ENCODE assay signal across 8 cellular contexts in genomic region chr11:21511835-21512440, GRCh38.
A peak's percentile ranks its signal among the peaks of the same experiment; 100 is the strongest.
DNase-seq lines count a peak whose midpoint lies in the region; ATAC-seq and TF ChIP-seq lines count a peak whose summit lies in the region.

No MANE protein-coding gene starts in this region.

- H2AFZ ChIP-seq in parathyroid adenoma: no peak overlapping the region

- 8 to 37% (median 26%) methylated on average over 2 of the region's 2 CpGs for WGBS in heart left ventricle, 4 donors
- 13 to 29% methylated on average over 2 of the region's 2 CpGs for WGBS in esophagus squamous epithelium, 2 donors

- no peak for ATAC-seq in heart left ventricle
- peak; percentile 85 for ATAC-seq in HG02588 (IDR thresholded peaks at IDR 0.05; ENCODE audit: unreplicated experiment)

- H3K9me3 ChIP-seq in heart left ventricle (no peaks in the 10 kb centered on the region), esophagus squamous epithelium (no peaks in the 10 kb centered on the region), parathyroid adenoma (ENCODE audit: control insufficient read depth, low read length) (no peaks in the 10 kb centered on the region)

- intact Hi-C loops in heart left ventricle (cut with DNase I) (loop anchor here in 2 of 10 donors (5.0 kb wide), 1 partner anchor 865 kb away; no protein-coding TSS in a partner anchor), cardiac septum (cut with DNase I) (no loop called here), esophagus squamous epithelium (cut with DNase I) (no loop called here)

- H3K4me3 ChIP-seq in heart left ventricle (no peak overlapping the region), esophagus squamous epithelium (no peak overlapping the region), parathyroid adenoma (ENCODE audit: low read depth, low read length) (no peak overlapping the region)

- no peak overlapping the region for H3K27ac ChIP-seq in heart left ventricle
- H3K27ac ChIP-seq in esophagus squamous epithelium: no peak overlapping the region
- no peak overlapping the region for H3K27ac ChIP-seq in parathyroid adenoma

- peak in 9 of 12 donors; percentile 8 to 42 (median 26) for TF ChIP-seq CTCF in heart left ventricle (IDR thresholded peaks at IDR 0.05)
- TF ChIP-seq CTCF in esophagus squamous epithelium (IDR thresholded peaks at IDR 0.05): peak in 5 of 6 experiments; percentile 49 to 75 (median 50)
- peak; percentile 40 for TF ChIP-seq CTCF in parathyroid adenoma (IDR thresholded peaks at IDR 0.05)

- H3K4me1 ChIP-seq in heart left ventricle: no peaks in the 10 kb centered on the region
- no peaks in the 10 kb centered on the region for H3K4me1 ChIP-seq in esophagus squamous epithelium
- no peaks in the 10 kb centered on the region for H3K4me1 ChIP-seq in parathyroid adenoma

- H3K9ac ChIP-seq in parathyroid adenoma: no peak overlapping the region

- H3K27me3 ChIP-seq in heart left ventricle (no peaks in the 10 kb centered on the region), esophagus squamous epithelium (no peaks in the 10 kb centered on the region), parathyroid adenoma (ENCODE audit: control insufficient read depth, insufficient read depth, low read length) (no peaks in the 10 kb centered on the region)

- no peak overlapping the region for H3K4me2 ChIP-seq in parathyroid adenoma (ENCODE audit: low read length)

- no peaks in the 10 kb centered on the region for H3K79me2 ChIP-seq in parathyroid adenoma

- TF ChIP-seq POLR2A in heart left ventricle (IDR thresholded peaks at IDR 0.05): no peak
- no peak for TF ChIP-seq POLR2A in esophagus squamous epithelium (IDR thresholded peaks at IDR 0.05)

- H3K36me3 ChIP-seq in heart left ventricle: no peaks in the 10 kb centered on the region
- H3K36me3 ChIP-seq in esophagus squamous epithelium: no peaks in the 10 kb centered on the region
- no peaks in the 10 kb centered on the region for H3K36me3 ChIP-seq in parathyroid adenoma (ENCODE audit: control insufficient read depth, insufficient read depth, low read length)

- peak in 2 of 5 donors; percentile 7 to 32 for DNase-seq in heart left ventricle
- DNase-seq in cardiac septum (ENCODE audit: low spot score): no peak
- DNase-seq in MV-4-11 (lab: John Stamatoyannopoulos, UW): peak; percentile 75
- peak; percentile 15 for DNase-seq in SHP77 treated with DMSO at 0.1 percent for 48 hours (lab: John Stamatoyannopoulos, UW)
- no peak for DNase-seq in esophagus squamous epithelium (lab: John Stamatoyannopoulos, UW)
- no peak for DNase-seq in epidermal melanocyte (ENCODE audit: insufficient read length, low spot score)

Comparison
In these comparisons a context has a peak if more than half of its experiments do, and no peak if none do; other contexts are left out.
1. DNase-seq: peak in MV-4-11 (single experiment) and SHP77 treated with DMSO at 0.1 percent for 48 hours (single experiment); none in cardiac septum (single experiment), esophagus squamous epithelium (single experiment) and epidermal melanocyte (single experiment).
2. Peak in every context shown above with its lines, with median percentiles within 50 percentile points of each other: CTCF ChIP-seq.